Comparison of ENCODE assay signal across 9 cellular contexts in genomic region chr5:146291421-146292074, GRCh38. TPM values are rescaled to one million over a fixed set of nuclear protein-coding genes. Genes with fewer than 3 reads are reported as not detected.
DNase-seq lines count a peak whose midpoint lies in the region; ATAC-seq and TF ChIP-seq lines count a peak whose summit lies in the region.
"Had no signal": no experiment of that assay in that cellular context is flagged by ENCODE, and none has a peak within 500 bp of the region (broad histone marks: within the 10 kb centered on the region; RNA-seq: fewer than 3 reads in every experiment).

No MANE protein-coding gene starts in this region.

- H3F3A ChIP-seq in OCI-LY1 (ENCODE audit: insufficient read depth, low read length) = no peaks in the 10 kb centered on the region; the same call in none of the 2 replicates

- H4K8ac ChIP-seq in mesendoderm (ENCODE audit: low read depth, low read length) = no peak overlapping the region

- no peak overlapping the region for H2BK15ac ChIP-seq in mesendoderm (replicated peaks; ENCODE audit: low read depth)

- no peaks in the 10 kb centered on the region for H3K79me1 ChIP-seq in mesendoderm (ENCODE audit: low read length)

- H3K9ac ChIP-seq in OCI-LY1 (ENCODE audit: low read length) (no peak overlapping the region), mesendoderm (ENCODE audit: low read length) (no peak overlapping the region)

- H3K79me2 ChIP-seq in OCI-LY1 (ENCODE audit: insufficient read depth, low read length) (no peaks in the 10 kb centered on the region), mesendoderm (ENCODE audit: control insufficient read depth, insufficient read depth, low read length) (no peaks in the 10 kb centered on the region)

- H3K27me3 ChIP-seq in OCI-LY1 (ENCODE audit: insufficient read depth, low read length) = no peaks in the 10 kb centered on the region
- no peaks in the 10 kb centered on the region for H3K27me3 ChIP-seq in mesendoderm (ENCODE audit: insufficient read depth, low read length, poor library complexity)

- no peak overlapping the region for H2BK5ac ChIP-seq in mesendoderm (ENCODE audit: low read length)

- peaks cover 3% of the 10 kb centered on the region; the same call in 1 of the 2 replicates for H3K36me3 ChIP-seq in OCI-LY1 (ENCODE audit: insufficient read depth, low read length)
- no peaks in the 10 kb centered on the region for H3K36me3 ChIP-seq in mesendoderm (ENCODE audit: control insufficient read depth, insufficient read depth, low read length)

- no peak overlapping the region for H2AFZ ChIP-seq in OCI-LY1 (ENCODE audit: low read length)

- TF ChIP-seq CTCF in OCI-LY1 (IDR thresholded peaks at IDR 0.05; ENCODE audit: low read length) (peak; percentile 57), omental fat pad (IDR thresholded peaks at IDR 0.05) (no peak)

- no peaks in the 10 kb centered on the region for H3K9me2 ChIP-seq in OCI-LY1 (ENCODE audit: low read depth, low read length)

- no peak overlapping the region for H3K18ac ChIP-seq in mesendoderm (ENCODE audit: low read length)

- H3K4ac ChIP-seq in mesendoderm (ENCODE audit: low read depth, low read length) = no peak overlapping the region

- H3K27ac ChIP-seq in OCI-LY1 (ENCODE audit: low read depth, low read length, poor library complexity, severe bottlenecking) (no peak overlapping the region), mesendoderm (ENCODE audit: low read depth, low read length) (no peak overlapping the region)
- H3K27ac ChIP-seq: thoracic aorta had no signal

- no peak overlapping the region for H2BK120ac ChIP-seq in mesendoderm (ENCODE audit: low read depth, low read length)

- no peak overlapping the region for H3K4me3 ChIP-seq in OCI-LY1 (ENCODE audit: low read depth, low read length, poor library complexity, severe bottlenecking)
- no peak overlapping the region for H3K4me3 ChIP-seq in mesendoderm (ENCODE audit: low read length)
- H3K4me3 ChIP-seq: thoracic aorta had no signal

- ATAC-seq in GM19467 (IDR thresholded peaks at IDR 0.05; ENCODE audit: unreplicated experiment) (peak; percentile 73), HG03565 (IDR thresholded peaks at IDR 0.05; ENCODE audit: unreplicated experiment) (peak; percentile 75), omental fat pad (ENCODE audit: low FRiP score) (no peak)

- H3K56ac ChIP-seq in mesendoderm (ENCODE audit: low read length) = no peak overlapping the region

- H3K9me3 ChIP-seq in OCI-LY1 (ENCODE audit: low read length) = no peaks in the 10 kb centered on the region
- H3K9me3 ChIP-seq: thoracic aorta had no signal

- no peak overlapping the region for H2AK5ac ChIP-seq in mesendoderm (ENCODE audit: low read length)

- DNase-seq in SHP77 (lab: John Stamatoyannopoulos, UW) = peak; percentile 27 to 43
- no peak for DNase-seq in SHP77 treated with DMSO at 0.1 percent for 48 hours (lab: John Stamatoyannopoulos, UW)
- DNase-seq in dermis blood vessel endothelial cell = peak; percentile 63
- DNase-seq in mesendoderm = peak; percentile 60
- DNase-seq in omental fat pad (ENCODE audit: low spot score) = no peak

- H3K4me1 ChIP-seq in OCI-LY1 (ENCODE audit: insufficient read depth, low read length, severe bottlenecking) (no peaks in the 10 kb centered on the region), mesendoderm (ENCODE audit: control insufficient read depth, low read depth, low read length) (no peaks in the 10 kb centered on the region)

- H4K20me1 ChIP-seq in OCI-LY1 (ENCODE audit: insufficient read depth, low read length) = no peaks in the 10 kb centered on the region

- H3K4me2 ChIP-seq in OCI-LY1 (ENCODE audit: low read length) (no peak overlapping the region), mesendoderm (ENCODE audit: low read length) (no peak overlapping the region)

- no peak overlapping the region for H3K23ac ChIP-seq in mesendoderm (ENCODE audit: low read length)

- no peak overlapping the region for H4K5ac ChIP-seq in mesendoderm (ENCODE audit: low read length)

- no CpG with 5 or more reads among the region's 5 CpGs for WGBS in mesendoderm (ENCODE audit: extremely low coverage, insufficient coverage, low lambda C conversion rate)

RNA-seq across cellular contexts. Expression of gene POU4F3, which starts 47.1 kb away (rescaled TPM):
- total RNA-seq in dermis blood vessel endothelial cell (0.05 TPM in 1 of 2 replicates, not detected in the other), omental fat pad (under 1 TPM in 1 of 4 donors, not detected in 3; 0.32 TPM)
- 0.11 TPM for polyA plus RNA-seq in mesendoderm (2013, experiment 1 of 2)
- polyA plus RNA-seq in mesendoderm (2013, experiment 2 of 2) = 0.08 TPM
- total RNA-seq: thoracic aorta had no signal

Comparison
In these comparisons a context has a peak if more than half of its experiments do, and no peak if none do; other contexts are left out.
1. DNase-seq: peak in SHP77 (2 of 2), dermis blood vessel endothelial cell (single experiment) and mesendoderm (single experiment); none in SHP77 treated with DMSO at 0.1 percent for 48 hours (single experiment) and omental fat pad (single experiment).